8 cellular contexts compared by ENCODE assay signal in the genomic region with DNA sequence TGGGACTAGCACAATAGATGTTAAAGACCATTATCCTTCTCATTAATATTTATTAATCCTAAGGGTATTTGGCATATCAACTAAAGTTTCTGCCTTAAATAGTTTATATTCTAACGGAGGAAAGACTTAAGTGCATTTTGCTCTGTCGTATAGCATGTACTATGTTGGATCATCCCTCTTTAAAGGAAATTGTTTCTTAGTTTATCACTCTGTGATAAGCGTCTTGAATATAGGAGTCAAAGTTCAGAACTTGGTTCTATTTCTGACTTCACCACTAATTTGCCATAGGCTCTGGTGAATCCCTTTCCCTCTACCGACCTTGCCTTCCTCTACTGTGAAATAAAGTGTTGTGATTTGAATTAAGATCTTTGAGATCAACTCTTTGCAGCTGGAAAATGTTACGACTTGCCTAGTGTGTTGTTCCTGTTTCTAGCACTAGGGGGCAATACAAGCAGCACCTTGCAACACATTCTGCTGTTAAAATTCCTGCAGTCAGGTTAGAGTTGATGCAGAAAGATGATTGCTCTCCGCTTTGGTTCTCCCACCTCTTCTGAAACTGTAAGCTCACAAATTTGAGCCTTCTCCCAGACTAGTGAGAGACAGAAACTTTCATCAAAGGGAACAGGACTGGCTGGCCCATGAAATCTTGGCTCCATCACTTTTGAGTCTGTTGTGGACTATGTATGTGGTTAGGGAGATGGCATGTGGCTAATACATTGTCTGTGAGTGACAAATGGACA.
DNase-seq lines count a peak whose midpoint lies in the region; ATAC-seq and TF ChIP-seq lines count a peak whose summit lies in the region.

No MANE protein-coding gene starts in this region.

- no peak for ATAC-seq in HG03432 (IDR thresholded peaks at IDR 0.05; ENCODE audit: unreplicated experiment)

- DNase-seq in AG08396 (ENCODE audit: low spot score) (peak; percentile 76), NCI-H2107 treated with DMSO at 0.1 percent for 48 hours (lab: John Stamatoyannopoulos, UW; ENCODE audit: unreplicated experiment) (peak; percentile 14), epithelial cell of esophagus (ENCODE audit: low read depth) (peak; percentile 76), middle frontal gyrus (ENCODE audit: extremely low spot score, low spot score) (peak; percentile 67), superior temporal gyrus (ENCODE audit: extremely low spot score) (peak; percentile 85)
- DNase-seq in activated CD4-positive, alpha-beta T cell treated with anti-CD3 and anti-CD28 coated beads, Interleukin-2, amount 50 U/mL, for 48 hours = peak; percentile 18 to 38

- H3K4me3 ChIP-seq in epithelial cell of esophagus (ENCODE audit: low read length) = no peak overlapping the region

- TF ChIP-seq CTCF in GM12873 (IDR thresholded peaks at IDR 0.05; ENCODE audit: insufficient read depth, low read depth, low read length, missing control alignments) (peak; percentile 92), epithelial cell of esophagus (IDR thresholded peaks at IDR 0.05; ENCODE audit: insufficient read depth, low read depth, low read length, missing control alignments) (peak; percentile 97)

Comparison
In these comparisons a context has a peak if more than half of its experiments do, and no peak if none do; other contexts are left out.
1. DNase-seq: peak in every context shown above with its lines; median percentile 85 in superior temporal gyrus; 76 in AG08396; 76 in epithelial cell of esophagus; 67 in middle frontal gyrus; 28 in activated CD4-positive, alpha-beta T cell treated with anti-CD3 and anti-CD28 coated beads, Interleukin-2, amount 50 U/mL, for 48 hours; 14 in NCI-H2107 treated with DMSO at 0.1 percent for 48 hours.